In the genomic region with DNA sequence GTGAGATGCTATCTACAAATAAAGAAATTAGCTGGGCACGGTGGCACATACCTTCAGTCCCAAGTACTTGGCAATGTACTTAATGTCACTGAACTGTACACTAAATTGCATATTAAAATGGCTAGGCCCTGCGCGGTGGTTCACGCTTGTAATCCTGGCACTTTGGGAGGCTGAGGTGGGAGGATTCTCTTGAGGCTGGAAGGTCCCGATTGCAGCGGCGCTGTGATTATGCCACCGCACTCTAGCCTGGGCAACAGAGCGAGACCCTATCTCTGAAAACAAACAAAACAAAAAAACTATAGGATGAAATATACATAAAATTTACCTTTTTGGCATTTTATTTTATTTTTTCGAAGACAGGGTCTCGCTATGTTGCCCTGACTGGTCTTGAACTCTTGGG, we compare ENCODE assay signal across 1 cellular context.
TF ChIP-seq lines count a peak whose summit lies in the region.

No MANE protein-coding gene starts in this region.

TF ChIP-seq in endothelial cell of umbilical vein, 7 proteins besides CTCF, POLR2A, EP300 and RAD21:
- TF ChIP-seq FOS (IDR thresholded peaks at IDR 0.05; ENCODE audit: borderline replicate concordance, insufficient read depth, low read length) (no peak), GATA2 (IDR thresholded peaks at IDR 0.05; ENCODE audit: insufficient read depth, insufficient read length, low read depth, low read length) (no peak)
